In genomic region chr7:136514776-136515175, GRCh38 we compare ENCODE assay signal across 1 cellular context.
TF ChIP-seq lines count a peak whose summit lies in the region.

No MANE protein-coding gene starts in this region.

TF ChIP-seq in SK-N-SH treated with all-trans-retinoic acid at 6 μM for 48 hours, 23 proteins besides CTCF, POLR2A, EP300 and RAD21 (continued from another document):
- TF ChIP-seq POU6F1 (CRISPR knock-in tag; IDR thresholded peaks at IDR 0.05; ENCODE audit: borderline replicate concordance, low read depth) (no peak), GLIS3 (CRISPR knock-in tag; IDR thresholded peaks at IDR 0.05) (no peak), RARB (CRISPR knock-in tag; IDR thresholded peaks at IDR 0.05) (no peak), OSR1 (CRISPR knock-in tag; IDR thresholded peaks at IDR 0.05) (no peak)
TF ChIP-seq in SK-N-SH treated with all-trans-retinoic acid at 6 μM for 48 hours: peak in this region for 0.
